ENCODE assay signal across 21 cellular contexts in genomic region chr4:31039382-31039781, GRCh38.
"Had no signal": no experiment of that assay in that cellular context is flagged by ENCODE, and none has a peak within 500 bp of the region (broad histone marks: within the 10 kb centered on the region; RNA-seq: fewer than 3 reads in every experiment).

No MANE protein-coding gene starts in this region.

- H3K4me3 Mint-ChIP-seq: dendritic cell treated with granulocyte-macrophage colony-stimulating factor and Interleukin-4, amounts not matched to agents 40 ng/mL and 50 ng/mL, for 4 days; effector memory CD8-positive, alpha-beta T cell; immature natural killer cell; mesothelial cell of epicardium; naive thymus-derived CD4-positive, alpha-beta T cell had no signal

- H3K27ac ChIP-seq: colonic mucosa, esophagus muscularis mucosa, foreskin keratinocyte, gastroesophageal sphincter, heart left ventricle, hepatocyte, left lung, lower lobe of right lung had no signal

- ATAC-seq: effector memory CD8-positive, alpha-beta T cell; foreskin keratinocyte; gastroesophageal sphincter; heart left ventricle; left lung; left ventricle myocardium superior; lower lobe of right lung; naive thymus-derived CD4-positive, alpha-beta T cell had no signal

- H3K27ac Mint-ChIP-seq: dendritic cell treated with granulocyte-macrophage colony-stimulating factor and Interleukin-4, amounts not matched to agents 40 ng/mL and 50 ng/mL, for 4 days; effector memory CD8-positive, alpha-beta T cell; immature natural killer cell; mesothelial cell of epicardium; naive thymus-derived CD4-positive, alpha-beta T cell had no signal

- H3K9me3 ChIP-seq: colonic mucosa, esophagus muscularis mucosa, gastroesophageal sphincter, heart left ventricle, left lung, lower lobe of right lung had no signal

- H3K4me3 ChIP-seq: colonic mucosa, esophagus muscularis mucosa, gastroesophageal sphincter, heart left ventricle, hepatocyte, left lung, lower lobe of right lung had no signal

- H3K27me3 Mint-ChIP-seq: dendritic cell treated with granulocyte-macrophage colony-stimulating factor and Interleukin-4, amounts not matched to agents 40 ng/mL and 50 ng/mL, for 4 days; effector memory CD8-positive, alpha-beta T cell; naive thymus-derived CD4-positive, alpha-beta T cell had no signal

- H3K36me3 Mint-ChIP-seq: naive thymus-derived CD4-positive, alpha-beta T cell had no signal

- H3K4me1 Mint-ChIP-seq: immature natural killer cell; naive thymus-derived CD4-positive, alpha-beta T cell had no signal

- H3K36me3 ChIP-seq: colonic mucosa, esophagus muscularis mucosa, gastroesophageal sphincter, heart left ventricle, left lung, lower lobe of right lung had no signal

- H3K4me1 ChIP-seq: colonic mucosa, esophagus muscularis mucosa, foreskin keratinocyte, gastroesophageal sphincter, heart left ventricle, left lung, lower lobe of right lung had no signal

- H3K27me3 ChIP-seq: colonic mucosa, esophagus muscularis mucosa, foreskin keratinocyte, gastroesophageal sphincter, heart left ventricle, hepatocyte, left lung had no signal

- H3K9me3 Mint-ChIP-seq: dendritic cell treated with granulocyte-macrophage colony-stimulating factor and Interleukin-4, amounts not matched to agents 40 ng/mL and 50 ng/mL, for 4 days had no signal

- DNase-seq: colonic mucosa; cortex of kidney; effector CD8-positive, alpha-beta T cell; effector memory CD8-positive, alpha-beta T cell; foreskin keratinocyte; heart left ventricle; hypothalamus; immature natural killer cell; islet precursor cell; kidney; kidney glomerular epithelial cell; left lung; left ventricle myocardium superior; lower lobe of right lung; mesenchymal stem cell; naive thymus-derived CD4-positive, alpha-beta T cell had no signal
